In the genomic region with DNA sequence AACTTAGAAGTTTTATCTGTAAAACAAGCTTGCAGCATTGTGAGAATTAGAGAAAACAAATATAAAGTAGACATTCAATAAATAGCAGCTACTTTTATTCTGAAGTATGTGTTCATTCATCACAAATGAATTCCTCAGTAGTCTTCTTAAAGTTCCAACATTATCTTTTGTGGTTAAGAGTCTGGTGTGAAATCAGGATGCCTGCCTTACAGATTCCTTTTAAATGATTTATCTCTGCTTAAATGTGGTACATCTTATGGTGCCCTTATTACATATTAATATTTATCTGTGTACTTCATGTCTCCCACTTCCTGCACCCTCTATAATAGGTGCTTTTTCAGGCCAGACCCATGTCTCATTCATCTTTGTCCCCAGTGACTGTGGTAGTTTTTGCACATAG, we compare ENCODE assay signal across 24 cellular contexts.
"Had no signal": no experiment of that assay in that cellular context is flagged by ENCODE, and none has a peak within 500 bp of the region (broad histone marks: within the 10 kb centered on the region; RNA-seq: fewer than 3 reads in every experiment).

No MANE protein-coding gene starts in this region.

- H3K27ac ChIP-seq: breast epithelium, coronary artery, epithelial cell of prostate, left ventricle myocardium inferior, testis, uterus, WERI-Rb-1 had no signal

- H3K9me3 Mint-ChIP-seq: activated CD4-positive, alpha-beta T cell treated with anti-CD3 and anti-CD28 coated beads, Interleukin-2, amount 10 ng/mL, durations not matched to agents 7 days and 5 days; activated naive CD8-positive, alpha-beta T cell treated with anti-CD3 and anti-CD28 coated beads, Interleukin-2, amount 50 U/mL, for 24 hours; nephron had no signal

- H3K27me3 Mint-ChIP-seq: activated CD4-positive, alpha-beta T cell treated with anti-CD3 and anti-CD28 coated beads, Interleukin-2, amount 10 ng/mL, durations not matched to agents 7 days and 5 days; activated CD8-positive, alpha-beta memory T cell treated with anti-CD3 and anti-CD28 coated beads, Interleukin-2, amount 10 ng/mL, durations not matched to agents 7 days and 5 days had no signal

- H3K27me3 ChIP-seq: breast epithelium, testis, uterus had no signal

- ATAC-seq: activated CD8-positive, alpha-beta memory T cell treated with anti-CD3 and anti-CD28 coated beads, Interleukin-2, amount 10 ng/mL, durations not matched to agents 7 days and 5 days; activated CD8-positive, alpha-beta T cell treated with anti-CD3 and anti-CD28 coated beads for 36 hours; activated naive CD8-positive, alpha-beta T cell treated with anti-CD3 and anti-CD28 coated beads, Interleukin-2, amount 50 U/mL, for 24 hours; T-cell had no signal

- H3K4me1 ChIP-seq: breast epithelium, left ventricle myocardium inferior, testis, uterus had no signal

- H3K36me3 ChIP-seq: breast epithelium, left ventricle myocardium inferior, uterus, WERI-Rb-1 had no signal

- DNase-seq: activated CD4-positive, alpha-beta T cell treated with anti-CD3 and anti-CD28 coated beads, Interleukin-2, amount 10 ng/mL, durations not matched to agents 7 days and 5 days; activated CD4-positive, CD25-positive, alpha-beta regulatory T cell treated with anti-CD3 and anti-CD28 coated beads, Interleukin-2, amount 50 U/mL, for 72 hours; activated CD8-positive, alpha-beta memory T cell treated with anti-CD3 and anti-CD28 coated beads, Interleukin-2, amount 10 ng/mL, durations not matched to agents 7 days and 5 days; activated CD8-positive, alpha-beta T cell treated with anti-CD3 and anti-CD28 coated beads for 36 hours; activated gamma-delta T cell; activated naive CD4-positive, alpha-beta T cell treated with anti-CD3 and anti-CD28 coated beads, Interleukin-2, amount 50 U/mL, for 16 hours; activated naive CD8-positive, alpha-beta T cell treated with anti-CD3 and anti-CD28 coated beads, Interleukin-2, amount 50 U/mL, for 24 hours; left ventricle myocardium inferior; posterior cingulate gyrus; stimulated activated CD4-positive, alpha-beta T cell treated with anti-CD3 and anti-CD28 coated beads, Interleukin-4, amount 100 ng/mL, for 1 hour; stimulated activated naive CD4-positive, alpha-beta T cell; T-cell; testis; trophoblast cell; uterus; WERI-Rb-1 had no signal

- H3K4me3 ChIP-seq: breast epithelium, coronary artery, left ventricle myocardium inferior, testis, uterus had no signal

- FAIRE-seq: TTC549 had no signal

- H3K27ac Mint-ChIP-seq: activated CD4-positive, alpha-beta T cell treated with anti-CD3 and anti-CD28 coated beads, Interleukin-2, amount 10 ng/mL, durations not matched to agents 7 days and 5 days; activated CD8-positive, alpha-beta memory T cell treated with anti-CD3 and anti-CD28 coated beads, Interleukin-2, amount 10 ng/mL, durations not matched to agents 7 days and 5 days; activated CD8-positive, alpha-beta T cell treated with anti-CD3 and anti-CD28 coated beads for 36 hours; activated naive CD8-positive, alpha-beta T cell treated with anti-CD3 and anti-CD28 coated beads, Interleukin-2, amount 50 U/mL, for 24 hours; activated T-helper 1 cell treated with anti-CD3 and anti-CD28 coated beads, Interleukin-12 subunit alpha, Interleukin-12 subunit beta, Interleukin-2, Interleukin-4 antibody, amounts not matched to agents 30 ng/mL and 10 ng/mL and 1 ng/mL, durations not matched to agents 14 hours and 24 hours and 36 hours; T-cell; T-helper 2 cell treated with Interferon-gamma antibody and Interleukin-4, amounts not matched to agents 5 μg/mL and 100 μg/mL, for 36 hours had no signal

- H3K4me3 Mint-ChIP-seq: activated CD4-positive, alpha-beta T cell treated with anti-CD3 and anti-CD28 coated beads, Interleukin-2, amount 10 ng/mL, durations not matched to agents 7 days and 5 days; activated CD8-positive, alpha-beta memory T cell treated with anti-CD3 and anti-CD28 coated beads, Interleukin-2, amount 10 ng/mL, durations not matched to agents 7 days and 5 days; activated CD8-positive, alpha-beta T cell treated with anti-CD3 and anti-CD28 coated beads for 36 hours; activated naive CD8-positive, alpha-beta T cell treated with anti-CD3 and anti-CD28 coated beads, Interleukin-2, amount 50 U/mL, for 24 hours; activated T-helper 1 cell treated with anti-CD3 and anti-CD28 coated beads, Interleukin-12 subunit alpha, Interleukin-12 subunit beta, Interleukin-2, Interleukin-4 antibody, amounts not matched to agents 30 ng/mL and 10 ng/mL and 1 ng/mL, durations not matched to agents 14 hours and 24 hours and 36 hours; central memory CD8-positive, alpha-beta T cell; nephron; T-cell; T-helper 2 cell treated with Interferon-gamma antibody and Interleukin-4, amounts not matched to agents 5 μg/mL and 100 μg/mL, for 36 hours had no signal

- H3K4me1 Mint-ChIP-seq: activated CD4-positive, alpha-beta T cell treated with anti-CD3 and anti-CD28 coated beads, Interleukin-2, amount 10 ng/mL, durations not matched to agents 7 days and 5 days; activated CD8-positive, alpha-beta memory T cell treated with anti-CD3 and anti-CD28 coated beads, Interleukin-2, amount 10 ng/mL, durations not matched to agents 7 days and 5 days; activated naive CD8-positive, alpha-beta T cell treated with anti-CD3 and anti-CD28 coated beads, Interleukin-2, amount 50 U/mL, for 24 hours; central memory CD8-positive, alpha-beta T cell; T-cell had no signal

- H3K36me3 Mint-ChIP-seq: activated CD8-positive, alpha-beta memory T cell treated with anti-CD3 and anti-CD28 coated beads, Interleukin-2, amount 10 ng/mL, durations not matched to agents 7 days and 5 days; T-cell had no signal

- H3K9me3 ChIP-seq: breast epithelium, left ventricle myocardium inferior, testis, uterus had no signal
